In genomic region chr3:45509038-45509767, GRCh38 we compare ENCODE assay signal across 1 cellular context.
TF ChIP-seq lines count a peak whose summit lies in the region.

No MANE protein-coding gene starts in this region.

TF ChIP-seq in Ishikawa, 13 proteins besides CTCF, POLR2A, EP300 and RAD21 (continued from another document):
- TF ChIP-seq YY1 (IDR thresholded peaks at IDR 0.05; ENCODE audit: low read depth) (no peak), CREB1 (IDR thresholded peaks at IDR 0.05; ENCODE audit: low read depth) (no peak), CEBPB (IDR thresholded peaks at IDR 0.05) (peak; percentile 30; the same call in 1 of the 2 replicates)
